In the genomic region with DNA sequence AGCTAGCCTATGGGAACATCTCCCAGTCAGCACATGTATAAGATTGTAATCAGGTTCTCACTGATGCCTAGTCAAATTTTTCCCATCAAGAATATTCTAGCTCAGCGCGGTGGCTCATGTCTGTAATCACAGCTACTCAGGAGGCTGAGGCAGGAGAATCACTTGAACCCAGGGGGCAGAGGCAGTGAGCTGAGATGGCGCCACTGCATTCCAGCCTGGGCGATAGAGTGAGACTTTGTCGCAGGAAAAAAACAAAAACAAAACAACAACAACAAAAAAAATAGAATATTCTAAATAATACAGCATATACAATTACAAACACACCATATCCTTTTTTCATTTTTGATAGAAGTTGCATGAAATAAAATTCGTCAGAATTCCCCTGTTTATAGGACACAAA, we compare ENCODE assay signal across 27 cellular contexts.
"Had no signal": no experiment of that assay in that cellular context is flagged by ENCODE, and none has a peak within 500 bp of the region (broad histone marks: within the 10 kb centered on the region; RNA-seq: fewer than 3 reads in every experiment).

No MANE protein-coding gene starts in this region.

- DNase-seq: stimulated activated CD4-positive, alpha-beta T cell treated with anti-CD3 and anti-CD28 coated beads, Interleukin-4, amount 100 ng/mL, for 1 hour; stimulated activated CD4-positive, alpha-beta T cell treated with anti-CD3 and anti-CD28 coated beads, Interleukin-4, amount 100 ng/mL, for 24 hours; stimulated activated CD4-positive, alpha-beta T cell treated with anti-CD3 and anti-CD28 coated beads, Interleukin-4, amount 100 ng/mL, for 4 hours; stimulated activated CD8-positive, alpha-beta memory T cell treated with anti-CD3 and anti-CD28 coated beads, Interleukin-4, amount 100 ng/mL, for 48 hours; stimulated activated naive B cell treated with anti-CD40 and anti-IgM and Interleukin-4, amounts not matched to agents 10 μg/mL and 1 μg/mL and 100 μg/mL, for 72 hours; stimulated activated naive CD4-positive, alpha-beta T cell; stimulated activated naive CD4-positive, alpha-beta T cell treated with Interleukin-2 at 50 U/mL for 16 hours; stimulated activated naive CD8-positive, alpha-beta T cell treated with anti-CD3 and anti-CD28 coated beads, Interleukin-15, amount 100 ng/mL, for 72 hours; stimulated activated naive CD8-positive, alpha-beta T cell treated with anti-CD3 and anti-CD28 coated beads, Interleukin-15, Interleukin-2, amounts not matched to agents 100 U/mL and 50 U/mL, for 24 hours; stomach; substantia nigra; testis; thyroid gland; tibial artery; transverse colon; trophoblast cell; upper lobe of left lung; upper lobe of right lung; uterus had no signal

- H3K36me3 Mint-ChIP-seq: stimulated activated effector memory CD8-positive, alpha-beta T cell treated with anti-CD3 and anti-CD28 coated beads, Interleukin-12 subunit alpha, Interleukin-12 subunit beta, amount 100 ng/mL, for 72 hours; stimulated activated memory B cell treated with anti-CD40 and anti-IgM and Interleukin-4, amounts not matched to agents 10 μg/mL and 1 μg/mL and 100 μg/mL, for 72 hours; stimulated activated naive B cell treated with anti-CD40 and anti-IgM and Interleukin-4, amounts not matched to agents 10 μg/mL and 1 μg/mL and 100 μg/mL, for 72 hours had no signal

- H3K36me3 ChIP-seq: stomach, suprapubic skin, thoracic aorta, thyroid gland, tibial artery, tibial nerve, transverse colon, upper lobe of left lung, upper lobe of right lung, uterus, vagina had no signal

- H3K4me1 Mint-ChIP-seq: stimulated activated effector memory CD8-positive, alpha-beta T cell treated with anti-CD3 and anti-CD28 coated beads, Interleukin-12 subunit alpha, Interleukin-12 subunit beta, amount 100 ng/mL, for 72 hours; stimulated activated memory B cell treated with anti-CD40 and anti-IgM and Interleukin-4, amounts not matched to agents 10 μg/mL and 1 μg/mL and 100 μg/mL, for 72 hours; stimulated activated naive B cell treated with anti-CD40 and anti-IgM and Interleukin-4, amounts not matched to agents 10 μg/mL and 1 μg/mL and 100 μg/mL, for 72 hours; stimulated activated naive CD8-positive, alpha-beta T cell treated with anti-CD3 and anti-CD28 coated beads, Interleukin-15, amount 100 ng/mL, for 72 hours had no signal

- H3K4me1 ChIP-seq: stomach, suprapubic skin, testis, tibial artery, tibial nerve, transverse colon, upper lobe of left lung, upper lobe of right lung, uterus, vagina had no signal

- ATAC-seq: stimulated activated effector memory CD8-positive, alpha-beta T cell treated with anti-CD3 and anti-CD28 coated beads, Interleukin-12 subunit alpha, Interleukin-12 subunit beta, amount 100 ng/mL, for 72 hours; stimulated activated memory B cell treated with anti-CD40 and anti-IgM and Interleukin-4, amounts not matched to agents 10 μg/mL and 1 μg/mL and 100 μg/mL, for 72 hours; stimulated activated naive B cell treated with anti-CD40 and anti-IgM and Interleukin-4, amounts not matched to agents 10 μg/mL and 1 μg/mL and 100 μg/mL, for 72 hours; stimulated activated naive CD8-positive, alpha-beta T cell treated with anti-CD3 and anti-CD28 coated beads, Interleukin-15, amount 100 ng/mL, for 72 hours; stimulated activated naive CD8-positive, alpha-beta T cell treated with anti-CD3 and anti-CD28 coated beads, Interleukin-15, Interleukin-2, amounts not matched to agents 100 U/mL and 50 U/mL, for 24 hours; upper lobe of right lung had no signal

- H3K27me3 Mint-ChIP-seq: stimulated activated memory B cell treated with anti-CD40 and anti-IgM and Interleukin-4, amounts not matched to agents 10 μg/mL and 1 μg/mL and 100 μg/mL, for 72 hours; stimulated activated naive B cell treated with anti-CD40 and anti-IgM and Interleukin-4, amounts not matched to agents 10 μg/mL and 1 μg/mL and 100 μg/mL, for 72 hours; stimulated activated naive CD8-positive, alpha-beta T cell treated with anti-CD3 and anti-CD28 coated beads, Interleukin-15, amount 100 ng/mL, for 72 hours; type B pancreatic cell had no signal

- H3K27ac ChIP-seq: stomach, suprapubic skin, testis, thoracic aorta, thyroid gland, tibial artery, tibial nerve, transverse colon, upper lobe of left lung, upper lobe of right lung, uterus, vagina had no signal

- H3K4me3 ChIP-seq: stomach, suprapubic skin, testis, thoracic aorta, thyroid gland, tibial artery, tibial nerve, transverse colon, upper lobe of left lung, upper lobe of right lung, uterus, vagina had no signal

- H3K9me3 Mint-ChIP-seq: type B pancreatic cell had no signal

- H3K27ac Mint-ChIP-seq: stimulated activated effector memory CD8-positive, alpha-beta T cell treated with anti-CD3 and anti-CD28 coated beads, Interleukin-12 subunit alpha, Interleukin-12 subunit beta, amount 100 ng/mL, for 72 hours; stimulated activated memory B cell treated with anti-CD40 and anti-IgM and Interleukin-4, amounts not matched to agents 10 μg/mL and 1 μg/mL and 100 μg/mL, for 72 hours; stimulated activated naive B cell treated with anti-CD40 and anti-IgM and Interleukin-4, amounts not matched to agents 10 μg/mL and 1 μg/mL and 100 μg/mL, for 72 hours; stimulated activated naive CD8-positive, alpha-beta T cell treated with anti-CD3 and anti-CD28 coated beads, Interleukin-15, amount 100 ng/mL, for 72 hours; stimulated activated naive CD8-positive, alpha-beta T cell treated with anti-CD3 and anti-CD28 coated beads, Interleukin-15, Interleukin-2, amounts not matched to agents 100 ng/mL and 50 ng/mL, for 24 hours; type B pancreatic cell had no signal

- H3K4me3 Mint-ChIP-seq: stimulated activated effector memory CD8-positive, alpha-beta T cell treated with anti-CD3 and anti-CD28 coated beads, Interleukin-12 subunit alpha, Interleukin-12 subunit beta, amount 100 ng/mL, for 72 hours; stimulated activated memory B cell treated with anti-CD40 and anti-IgM and Interleukin-4, amounts not matched to agents 10 μg/mL and 1 μg/mL and 100 μg/mL, for 72 hours; stimulated activated naive B cell treated with anti-CD40 and anti-IgM and Interleukin-4, amounts not matched to agents 10 μg/mL and 1 μg/mL and 100 μg/mL, for 72 hours; stimulated activated naive CD8-positive, alpha-beta T cell treated with anti-CD3 and anti-CD28 coated beads, Interleukin-15, amount 100 ng/mL, for 72 hours; stimulated activated naive CD8-positive, alpha-beta T cell treated with anti-CD3 and anti-CD28 coated beads, Interleukin-15, Interleukin-2, amounts not matched to agents 100 ng/mL and 50 ng/mL, for 24 hours; type B pancreatic cell had no signal

- H3K27me3 ChIP-seq: stomach, suprapubic skin, testis, thyroid gland, tibial artery, tibial nerve, transverse colon, upper lobe of left lung, upper lobe of right lung, uterus, vagina had no signal
